14 cellular contexts compared by ENCODE assay signal in genomic region chr6:134029495-134030455, GRCh38. TPM values are rescaled to one million over a fixed set of nuclear protein-coding genes. Genes with fewer than 3 reads are reported as not detected.
DNase-seq lines count a peak whose midpoint lies in the region; TF ChIP-seq lines count a peak whose summit lies in the region.
"Had no signal": no experiment of that assay in that cellular context is flagged by ENCODE, and none has a peak within 500 bp of the region (broad histone marks: within the 10 kb centered on the region; RNA-seq: fewer than 3 reads in every experiment).

No MANE protein-coding gene starts in this region.

- no peaks in the 10 kb centered on the region for H3K27me3 ChIP-seq in tibial nerve
- H3K27me3 ChIP-seq: adrenal gland, tibial artery had no signal

- H3K4me1 ChIP-seq in mesodermal cell (ENCODE audit: control insufficient read depth, insufficient read depth, low read length, poor library complexity, severe bottlenecking) (peaks cover 4% of the 10 kb centered on the region), tibial nerve (no peaks in the 10 kb centered on the region)
- H3K4me1 ChIP-seq: adrenal gland had no signal

- no peaks in the 10 kb centered on the region for H3K36me3 Mint-ChIP-seq in activated CD4-positive, alpha-beta T cell treated with anti-CD3 and anti-CD28 coated beads, Interleukin-2, amount 10 ng/mL, durations not matched to agents 7 days and 5 days (ENCODE audit: low read depth)

- H3K27me3 Mint-ChIP-seq in activated CD4-positive, alpha-beta T cell treated with anti-CD3 and anti-CD28 coated beads, Interleukin-2, amount 10 ng/mL, durations not matched to agents 7 days and 5 days: no peaks in the 10 kb centered on the region

- H3K27ac ChIP-seq in caudate nucleus (ENCODE audit: low read depth, low read length) (peak overlapping the region; percentile 74), mesodermal cell (ENCODE audit: low read depth, low read length, severe bottlenecking) (peak overlapping the region; percentile 7), tibial nerve (no peak overlapping the region)
- H3K27ac ChIP-seq: PC-9, tibial artery had no signal

- DNase-seq in DMS53 treated with DMSO at 0.1 percent for 48 hours (lab: John Stamatoyannopoulos, UW; ENCODE audit: unreplicated experiment): peak; percentile 38
- DNase-seq in NCI-H69 (lab: John Stamatoyannopoulos, UW): peak; percentile 65
- peak in 1 of 61 donors; percentile 31 for DNase-seq in caudate nucleus (lab: John Stamatoyannopoulos, UW)
- DNase-seq in activated CD4-positive, alpha-beta T cell treated with anti-CD3 and anti-CD28 coated beads, Interleukin-2, amount 10 ng/mL, durations not matched to agents 7 days and 5 days: no peak
- no peak for DNase-seq in tibial nerve (ENCODE audit: low spot score in 2 of 2)
- no peak for DNase-seq in HCEC 1CT
- no peak for DNase-seq in SW480 (ENCODE audit: low spot score)
- DNase-seq: activated CD4-positive, alpha-beta T cell treated with anti-CD3 and anti-CD28 coated beads, Interleukin-2, amount 50 U/mL, for 1 hour; adrenal gland; DMS153; stimulated activated CD4-positive, alpha-beta T cell treated with anti-CD3 and anti-CD28 coated beads, Interleukin-4, amount 100 ng/mL, for 4 hours; tibial artery had no signal

- POLR2A ChIA-PET in activated CD4-positive, alpha-beta T cell treated with anti-CD3 and anti-CD28 coated beads, Interleukin-2, amount 10 ng/mL, durations not matched to agents 7 days and 5 days (lab: Charles Lee): no interaction called here

- H3K9me3 ChIP-seq in mesodermal cell (ENCODE audit: control insufficient read depth, low read length) (no peaks in the 10 kb centered on the region), tibial nerve (no peaks in the 10 kb centered on the region)
- H3K9me3 ChIP-seq: adrenal gland, tibial artery had no signal

- 83 to 90% methylated on average over 2 to 4 of the region's 6 CpGs for WGBS in mesodermal cell (ENCODE audit: insufficient coverage in 2 of 2), 2 experiments
- WGBS in tibial nerve, 2 donors: 76 to 77% methylated on average over 6 of the region's 6 CpGs

- H3K36me3 ChIP-seq in mesodermal cell (ENCODE audit: control insufficient read depth, insufficient read depth, low read length) (peaks cover 12% of the 10 kb centered on the region), tibial nerve (peaks cover 0 to 4% (median 0%) of the 10 kb centered on the region in 3 donors)
- H3K36me3 ChIP-seq: adrenal gland had no signal

- no peak for TF ChIP-seq POLR2A in tibial nerve (IDR thresholded peaks at IDR 0.05)

- TF ChIP-seq CTCF in tibial nerve (IDR thresholded peaks at IDR 0.05): no peak

- no peak for TF ChIP-seq EP300 in tibial nerve (IDR thresholded peaks at IDR 0.05)

- H3K27ac Mint-ChIP-seq in activated CD4-positive, alpha-beta T cell treated with anti-CD3 and anti-CD28 coated beads, Interleukin-2, amount 10 ng/mL, durations not matched to agents 7 days and 5 days: no peak overlapping the region

- H3K4me1 Mint-ChIP-seq in activated CD4-positive, alpha-beta T cell treated with anti-CD3 and anti-CD28 coated beads, Interleukin-2, amount 10 ng/mL, durations not matched to agents 7 days and 5 days: peaks cover 8% of the 10 kb centered on the region

- H3K9me3 Mint-ChIP-seq in activated CD4-positive, alpha-beta T cell treated with anti-CD3 and anti-CD28 coated beads, Interleukin-2, amount 10 ng/mL, durations not matched to agents 7 days and 5 days: no peaks in the 10 kb centered on the region

- H3K4me3 ChIP-seq in mesodermal cell (ENCODE audit: extremely low read depth, insufficient read depth, low read length, poor library complexity, severe bottlenecking): no peak overlapping the region
- H3K4me3 ChIP-seq in tibial nerve: no peak overlapping the region
- H3K4me3 ChIP-seq: adrenal gland, PC-9, tibial artery had no signal

- no peak overlapping the region for H3K4me3 Mint-ChIP-seq in activated CD4-positive, alpha-beta T cell treated with anti-CD3 and anti-CD28 coated beads, Interleukin-2, amount 10 ng/mL, durations not matched to agents 7 days and 5 days

- CTCF ChIA-PET in activated CD4-positive, alpha-beta T cell treated with anti-CD3 and anti-CD28 coated beads, Interleukin-2, amount 10 ng/mL, durations not matched to agents 7 days and 5 days (lab: Charles Lee): no interaction called here

RNA-seq across cellular contexts. Expression of gene SLC2A12, which starts 22.6 kb away (rescaled TPM):
- polyA plus RNA-seq in mesodermal cell (2013, experiment 1 of 2): 6.8 TPM
- 7.5 TPM for polyA plus RNA-seq in mesodermal cell (2013, experiment 2 of 2)
- under 1 TPM; 0.10 to 0.20 TPM for total RNA-seq in activated CD4-positive, alpha-beta T cell treated with anti-CD3 and anti-CD28 coated beads, Interleukin-2, amount 10 ng/mL, durations not matched to agents 7 days and 5 days
- total RNA-seq in tibial nerve: 1 to 10 TPM in 1 of 4 donors, under 1 TPM in 3; 0.39 to 2.2 (median 0.61) TPM

Comparison
In these comparisons a context has a peak if more than half of its experiments do, and no peak if none do; other contexts are left out.
1. DNase-seq: peak in DMS53 treated with DMSO at 0.1 percent for 48 hours (single experiment) and NCI-H69 (single experiment); none in activated CD4-positive, alpha-beta T cell treated with anti-CD3 and anti-CD28 coated beads, Interleukin-2, amount 10 ng/mL, durations not matched to agents 7 days and 5 days (single experiment), tibial nerve (0 of 2), HCEC 1CT (single experiment) and SW480 (single experiment).
2. H3K27ac ChIP-seq: peak in caudate nucleus (single experiment) and mesodermal cell (single experiment); none in tibial nerve (0 of 4).